14 cellular contexts compared by ENCODE assay signal in genomic region chr1:36023098-36023769, GRCh38.
DNase-seq lines count a peak whose midpoint lies in the region; ATAC-seq and TF ChIP-seq lines count a peak whose summit lies in the region.
"Had no signal": no experiment of that assay in that cellular context is flagged by ENCODE, and none has a peak within 500 bp of the region (broad histone marks: within the 10 kb centered on the region; RNA-seq: fewer than 3 reads in every experiment).

No MANE protein-coding gene starts in this region.

- TF ChIP-seq CTCF in WI38 (IDR thresholded peaks at IDR 0.05; ENCODE audit: low read depth, low read length) (no peak), spleen (IDR thresholded peaks at IDR 0.05 in 8 of 11, conservative IDR thresholded peaks at IDR 0.05 in 3 of 11) (no peak), psoas muscle (IDR thresholded peaks at IDR 0.05) (no peak), left lung (IDR thresholded peaks at IDR 0.05) (no peak)

- H3K27me3 ChIP-seq in spleen (replicated peaks in 1 of 7): no peaks in the 10 kb centered on the region
- H3K27me3 ChIP-seq in psoas muscle (ENCODE audit: insufficient read depth in 3 of 3, low read length in 2 of 3): no peaks in the 10 kb centered on the region
- H3K27me3 ChIP-seq in left lung: no peaks in the 10 kb centered on the region
- H3K27me3 ChIP-seq: colonic mucosa had no signal

- TF ChIP-seq POLR2A in spleen (IDR thresholded peaks at IDR 0.05): no peak

- WGBS in spleen, 5 donors: 67 to 88% (median 72%) methylated on average over 5 of the region's 5 CpGs
- WGBS in psoas muscle, 3 donors: 52 to 89% (median 56%) methylated on average over 5 of the region's 5 CpGs

- H3K4me3 ChIP-seq in WI38 (ENCODE audit: low read depth, low read length): 0 out of 2 replicates have a peak overlapping the region, but pooled peaks have one; percentile 9
- H3K4me3 ChIP-seq in spleen: no peak overlapping the region
- H3K4me3 ChIP-seq in psoas muscle: no peak overlapping the region
- no peak overlapping the region for H3K4me3 ChIP-seq in left lung
- H3K4me3 ChIP-seq: A549, colonic mucosa, lung had no signal

- intact Hi-C loops in spleen (cut with DNase I; ENCODE audit: low total_unique reads) (no loop called here), psoas muscle (cut with DNase I) (no loop called here), left lung (cut with DNase I) (no loop called here)

- H3K4me1 ChIP-seq in spleen (peaks cover 0 to 6% (median 0%) of the 10 kb centered on the region in 6 donors), psoas muscle (no peaks in the 10 kb centered on the region), left lung (no peaks in the 10 kb centered on the region)
- H3K4me1 ChIP-seq: A549, colonic mucosa had no signal

- H3K4me1 Mint-ChIP-seq in activated CD8-positive, alpha-beta memory T cell treated with anti-CD3 and anti-CD28 coated beads, Interleukin-2, amount 10 ng/mL, durations not matched to agents 7 days and 5 days: peaks cover 36% of the 10 kb centered on the region

- CTCF ChIA-PET in activated CD8-positive, alpha-beta memory T cell treated with anti-CD3 and anti-CD28 coated beads, Interleukin-2, amount 10 ng/mL, durations not matched to agents 7 days and 5 days (lab: Charles Lee): interaction anchor here (1.0 to 1.4 kb wide), 3 partner anchors 9 to 140 kb away, joined by 3 to 7 read pairs (median 5); partner anchors contain the start of genes AGO1 and AGO3

- H3K9me3 ChIP-seq in spleen: peaks cover 0 to 5% (median 0%) of the 10 kb centered on the region in 8 donors
- H3K9me3 ChIP-seq in psoas muscle: no peaks in the 10 kb centered on the region
- no peaks in the 10 kb centered on the region for H3K9me3 ChIP-seq in left lung
- H3K9me3 ChIP-seq: A549, colonic mucosa had no signal

- ATAC-seq in activated CD8-positive, alpha-beta memory T cell treated with anti-CD3 and anti-CD28 coated beads, Interleukin-2, amount 10 ng/mL, durations not matched to agents 7 days and 5 days: peak; percentile 93
- ATAC-seq in GM21528 (IDR thresholded peaks at IDR 0.05; ENCODE audit: low FRiP score, unreplicated experiment): peak; percentile 73
- ATAC-seq in psoas muscle: no peak
- ATAC-seq in left lung: no peak
- ATAC-seq: A549 had no signal

- H3K27me3 Mint-ChIP-seq in activated CD8-positive, alpha-beta memory T cell treated with anti-CD3 and anti-CD28 coated beads, Interleukin-2, amount 10 ng/mL, durations not matched to agents 7 days and 5 days: no peaks in the 10 kb centered on the region
- H3K27me3 Mint-ChIP-seq: IgD-negative memory B cell had no signal

- peaks cover 0 to 90% (median 32%) of the 10 kb centered on the region in 6 donors for H3K36me3 ChIP-seq in spleen
- peaks cover 3 to 58% of the 10 kb centered on the region in 2 donors for H3K36me3 ChIP-seq in psoas muscle (ENCODE audit: insufficient read depth in 1 of 2, low read depth in 1 of 2)
- peaks cover 0 to 57% of the 10 kb centered on the region in 2 donors for H3K36me3 ChIP-seq in left lung
- H3K36me3 ChIP-seq: colonic mucosa had no signal

- H3K4me3 Mint-ChIP-seq in activated CD8-positive, alpha-beta memory T cell treated with anti-CD3 and anti-CD28 coated beads, Interleukin-2, amount 10 ng/mL, durations not matched to agents 7 days and 5 days: peak overlapping the region; percentile 76

- H3K27ac ChIP-seq in spleen (peak overlapping the region in 7 of 8 donors; percentile 24 to 72 (median 53)), psoas muscle (no peak overlapping the region), left lung (peak overlapping the region in 1 of 2 donors; percentile 26)
- H3K27ac ChIP-seq: A549, colonic mucosa had no signal

- H3K27ac Mint-ChIP-seq in activated CD8-positive, alpha-beta memory T cell treated with anti-CD3 and anti-CD28 coated beads, Interleukin-2, amount 10 ng/mL, durations not matched to agents 7 days and 5 days: peak overlapping the region; percentile 93

- DNase-seq in activated CD8-positive, alpha-beta memory T cell treated with anti-CD3 and anti-CD28 coated beads, Interleukin-2, amount 10 ng/mL, durations not matched to agents 7 days and 5 days: peak; percentile 45
- DNase-seq in activated CD8-positive, alpha-beta memory T cell treated with anti-CD3 and anti-CD28 coated beads, Interleukin-2, amount 50 U/mL, for 48 hours: no peak
- DNase-seq in spleen (no peak), psoas muscle (no peak), DMS114 treated with DMSO at 0.1 percent for 48 hours (lab: John Stamatoyannopoulos, UW; ENCODE audit: unreplicated experiment) (no peak), left lung (no peak)
- DNase-seq: colonic mucosa, NCI-H2171, posterior cingulate gyrus had no signal

- no peaks in the 10 kb centered on the region for H3K9me3 Mint-ChIP-seq in activated CD8-positive, alpha-beta memory T cell treated with anti-CD3 and anti-CD28 coated beads, Interleukin-2, amount 10 ng/mL, durations not matched to agents 7 days and 5 days (ENCODE audit: low read depth)

- H3K36me3 Mint-ChIP-seq in activated CD8-positive, alpha-beta memory T cell treated with anti-CD3 and anti-CD28 coated beads, Interleukin-2, amount 10 ng/mL, durations not matched to agents 7 days and 5 days: peaks cover 34% of the 10 kb centered on the region

Comparison
In these comparisons a context has a peak if more than half of its experiments do, and no peak if none do; other contexts are left out.
1. ATAC-seq: peak in activated CD8-positive, alpha-beta memory T cell treated with anti-CD3 and anti-CD28 coated beads, Interleukin-2, amount 10 ng/mL, durations not matched to agents 7 days and 5 days (single experiment) and GM21528 (single experiment); none in psoas muscle (0 of 4) and left lung (single experiment).